In genomic region chr12:95227818-95228356, GRCh38 we compare ENCODE assay signal across 18 cellular contexts.
"Had no signal": no experiment of that assay in that cellular context is flagged by ENCODE, and none has a peak within 500 bp of the region (broad histone marks: within the 10 kb centered on the region; RNA-seq: fewer than 3 reads in every experiment).

No MANE protein-coding gene starts in this region.

- H3K27ac Mint-ChIP-seq: activated CD8-positive, alpha-beta T cell treated with anti-CD3 and anti-CD28 coated beads for 36 hours; activated naive CD8-positive, alpha-beta T cell treated with anti-CD3 and anti-CD28 coated beads, Interleukin-2, amount 10 ng/mL, durations not matched to agents 7 days and 5 days; activated T-cell treated with anti-CD3 and anti-CD28 coated beads, Interleukin-2, amount 50 U/mL, for 72 hours; natural killer cell treated with Interleukin-12 subunit alpha and Interleukin-12 subunit beta and Interleukin-15 and Interleukin-18, amount 100 ng/mL, for 72 hours had no signal

- H3K4me3 Mint-ChIP-seq: activated CD8-positive, alpha-beta T cell treated with anti-CD3 and anti-CD28 coated beads for 36 hours; activated naive CD8-positive, alpha-beta T cell treated with anti-CD3 and anti-CD28 coated beads, Interleukin-2, amount 10 ng/mL, durations not matched to agents 7 days and 5 days; activated T-cell treated with anti-CD3 and anti-CD28 coated beads, Interleukin-2, amount 50 U/mL, for 72 hours; natural killer cell treated with Interleukin-12 subunit alpha and Interleukin-12 subunit beta and Interleukin-15 and Interleukin-18, amount 100 ng/mL, for 72 hours had no signal

- H3K9me3 Mint-ChIP-seq: activated CD8-positive, alpha-beta T cell treated with anti-CD3 and anti-CD28 coated beads for 36 hours; activated naive CD8-positive, alpha-beta T cell treated with anti-CD3 and anti-CD28 coated beads, Interleukin-2, amount 10 ng/mL, durations not matched to agents 7 days and 5 days; activated T-cell treated with anti-CD3 and anti-CD28 coated beads, Interleukin-2, amount 50 U/mL, for 72 hours; natural killer cell treated with Interleukin-12 subunit alpha and Interleukin-12 subunit beta and Interleukin-15 and Interleukin-18, amount 100 ng/mL, for 72 hours had no signal

- DNase-seq: activated CD8-positive, alpha-beta memory T cell treated with anti-CD3 and anti-CD28 coated beads, Interleukin-2, amount 50 U/mL, for 4 hours; activated CD8-positive, alpha-beta T cell treated with anti-CD3 and anti-CD28 coated beads for 36 hours; activated naive CD8-positive, alpha-beta T cell treated with anti-CD3 and anti-CD28 coated beads, Interleukin-2, amount 10 ng/mL, durations not matched to agents 7 days and 5 days; activated T-cell treated with anti-CD3 and anti-CD28 coated beads, Interleukin-2, amount 50 U/mL, for 72 hours; anterior cingulate cortex; foreskin melanocyte; head of caudate nucleus; left cardiac atrium; lower lobe of right lung; mucosa of descending colon; occipital lobe; psoas muscle; sigmoid colon; stimulated activated CD4-positive, alpha-beta T cell treated with anti-CD3 and anti-CD28 coated beads, Interleukin-12 subunit alpha, Interleukin-12 subunit beta, amount 100 ng/mL, for 4 hours; stimulated activated naive CD4-positive, alpha-beta T cell; substantia nigra; upper lobe of left lung had no signal

- H3K36me3 Mint-ChIP-seq: natural killer cell treated with Interleukin-12 subunit alpha and Interleukin-12 subunit beta and Interleukin-15 and Interleukin-18, amount 100 ng/mL, for 72 hours had no signal

- ATAC-seq: activated CD8-positive, alpha-beta T cell treated with anti-CD3 and anti-CD28 coated beads for 36 hours; activated T-cell treated with anti-CD3 and anti-CD28 coated beads, Interleukin-2, amount 50 U/mL, for 72 hours; left cardiac atrium; lower lobe of right lung; mucosa of descending colon; natural killer cell treated with Interleukin-12 subunit alpha and Interleukin-12 subunit beta and Interleukin-15 and Interleukin-18, amount 100 ng/mL, for 72 hours; psoas muscle had no signal

- H3K27me3 Mint-ChIP-seq: activated CD8-positive, alpha-beta T cell treated with anti-CD3 and anti-CD28 coated beads for 36 hours; activated naive CD8-positive, alpha-beta T cell treated with anti-CD3 and anti-CD28 coated beads, Interleukin-2, amount 10 ng/mL, durations not matched to agents 7 days and 5 days; natural killer cell treated with Interleukin-12 subunit alpha and Interleukin-12 subunit beta and Interleukin-15 and Interleukin-18, amount 100 ng/mL, for 72 hours had no signal
